ENCODE assay signal across 9 cellular contexts in the genomic region with DNA sequence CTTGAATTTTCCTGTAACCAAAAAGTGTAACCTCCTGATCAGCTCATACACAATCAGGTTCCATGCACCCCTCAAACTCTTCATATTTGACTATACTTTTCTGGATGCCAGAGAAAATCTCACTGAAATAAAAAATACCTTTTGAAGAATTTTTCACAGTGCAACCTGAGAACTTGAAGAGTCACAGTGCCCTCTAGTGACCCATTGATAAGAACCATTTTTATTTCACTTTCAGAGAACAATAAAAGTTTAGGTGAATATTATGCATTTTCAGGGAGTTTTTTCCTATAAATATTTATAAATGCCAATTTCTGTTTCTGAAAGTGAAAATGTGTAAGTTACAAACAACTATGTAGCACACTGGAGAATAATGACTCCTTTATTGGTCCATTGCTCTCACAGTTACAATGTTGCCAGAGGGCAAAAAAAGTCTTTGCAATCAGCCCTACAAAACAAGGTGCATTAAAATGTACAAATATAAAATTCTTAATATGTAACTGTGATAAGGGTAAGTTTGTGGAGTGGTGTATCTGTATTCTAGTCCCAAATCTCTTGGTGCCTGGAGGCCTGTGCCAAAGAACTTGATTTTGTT.
A peak's percentile ranks its signal among the peaks of the same experiment; 100 is the strongest.
DNase-seq lines count a peak whose midpoint lies in the region; FAIRE-seq and TF ChIP-seq lines count a peak whose summit lies in the region.
"Had no signal": no experiment of that assay in that cellular context is flagged by ENCODE, and none has a peak within 500 bp of the region (broad histone marks: within the 10 kb centered on the region; RNA-seq: fewer than 3 reads in every experiment).

No MANE protein-coding gene starts in this region.

- H3K36me3 ChIP-seq in kidney epithelial cell (ENCODE audit: control insufficient read depth, insufficient read depth, low read length), result no peaks in the 10 kb centered on the region
- H3K36me3 ChIP-seq: pancreas had no signal

- intact Hi-C loops in posterior cingulate gyrus (cut with DNase I), result no loop called here

- TF ChIP-seq CTCF in kidney epithelial cell (IDR thresholded peaks at IDR 0.05; ENCODE audit: insufficient read depth, low read length, poor library complexity, severe bottlenecking), result peak; percentile 56

- FAIRE-seq in G401.6 (lab: Jason Lieb, UNC) (peak; percentile 89), TTC549 (lab: Jason Lieb, UNC) (peak; percentile 67)
- FAIRE-seq: pancreas had no signal

- no peak overlapping the region for H3K4me3 ChIP-seq in Jurkat, Clone E6-1 (ENCODE audit: low read length)
- H3K4me3 ChIP-seq in kidney epithelial cell (ENCODE audit: low read depth, low read length), result no peak overlapping the region
- H3K4me3 ChIP-seq: pancreas had no signal

- DNase-seq in Jurkat, Clone E6-1 (ENCODE audit: low read depth, low spot score), result peak; percentile 26
- no peak for DNase-seq in kidney epithelial cell (ENCODE audit: low read depth)
- DNase-seq in posterior cingulate gyrus, result no peak
- DNase-seq in mesenteric fat pad (ENCODE audit: low spot score), result no peak
- no peak for DNase-seq in stimulated activated CD4-positive, alpha-beta T cell treated with anti-CD3 and anti-CD28 coated beads, Interleukin-1b, Interleukin-23, amount 100 ng/mL, for 48 hours
- DNase-seq in cerebellar nuclear complex (lab: John Stamatoyannopoulos, UW), result no peak
- DNase-seq: pancreas had no signal

- H3K27me3 ChIP-seq in kidney epithelial cell (ENCODE audit: control insufficient read depth, insufficient read depth, low read length), result no peaks in the 10 kb centered on the region
- H3K27me3 ChIP-seq: pancreas had no signal
